8 cellular contexts compared by ENCODE assay signal in genomic region chr16:2195316-2196161, GRCh38. TPM values are rescaled to one million over a fixed set of nuclear protein-coding genes. Genes with fewer than 3 reads are reported as not detected.
A peak's percentile ranks its signal among the peaks of the same experiment; 100 is the strongest.
DNase-seq lines count a peak whose midpoint lies in the region; ATAC-seq and TF ChIP-seq lines count a peak whose summit lies in the region.

No MANE protein-coding gene starts in this region.

- H3K27ac Mint-ChIP-seq in activated CD4-positive, alpha-beta T cell treated with anti-CD3 and anti-CD28 coated beads for 36 hours = no peak overlapping the region
- H3K27ac Mint-ChIP-seq in activated B cell treated with CpG ODN at 0.5 μM for 24 hours = no peak overlapping the region
- no peak overlapping the region for H3K27ac Mint-ChIP-seq in stimulated activated memory B cell treated with anti-CD40 and anti-IgM and Interleukin-4, amounts not matched to agents 10 μg/mL and 1 μg/mL and 100 μg/mL, for 72 hours

- H3K27ac ChIP-seq in iPS-18a (ENCODE audit: low read length) = no peak overlapping the region

- H3K4me3 ChIP-seq in iPS-18a (ENCODE audit: low read length) = peak overlapping the region; percentile 58

- peak overlapping the region; percentile 26 for H3K4me3 Mint-ChIP-seq in activated CD4-positive, alpha-beta T cell treated with anti-CD3 and anti-CD28 coated beads for 36 hours
- H3K4me3 Mint-ChIP-seq in activated B cell treated with CpG ODN at 0.5 μM for 24 hours = peak overlapping the region; percentile 52
- H3K4me3 Mint-ChIP-seq in stimulated activated memory B cell treated with anti-CD40 and anti-IgM and Interleukin-4, amounts not matched to agents 10 μg/mL and 1 μg/mL and 100 μg/mL, for 72 hours = peak overlapping the region; percentile 50

- H3K27me3 ChIP-seq in iPS-18a (ENCODE audit: control insufficient read depth, insufficient read depth, low read length) = peaks cover 42% of the 10 kb centered on the region

- no peak overlapping the region for H3K9ac ChIP-seq in iPS-18a (ENCODE audit: low read length)

- intact Hi-C loops in activated CD4-positive, alpha-beta T cell treated with anti-CD3 and anti-CD28 coated beads for 36 hours (cut with DNase I, micrococcal nuclease) = loop anchor here in 1 of 2 experiments (1.0 to 5.0 kb wide), 3 partner anchors 28 to 306 kb away; partner anchors contain the start of gene E4F1
- intact Hi-C loops in activated B cell treated with CpG ODN at 0.5 μM for 24 hours (cut with micrococcal nuclease) = loop anchor here (1.0 kb wide), 4 partner anchors 56 to 306 kb away; partner anchors contain the start of genes ABCA3 and ECI1

- DNase-seq in activated CD4-positive, alpha-beta T cell treated with anti-CD3 and anti-CD28 coated beads for 36 hours = no peak
- DNase-seq in activated CD4-positive, alpha-beta T cell treated with anti-CD3 and anti-CD28 coated beads for 48 hours = no peak
- DNase-seq in activated B cell treated with CpG ODN at 0.5 μM for 24 hours = no peak
- no peak for DNase-seq in HPDE6-E6E7 (ENCODE audit: extremely low spot score)

- peaks cover 5% of the 10 kb centered on the region for H3K4me1 Mint-ChIP-seq in activated CD4-positive, alpha-beta T cell treated with anti-CD3 and anti-CD28 coated beads for 36 hours
- H3K4me1 Mint-ChIP-seq in activated B cell treated with CpG ODN at 0.5 μM for 24 hours = peaks cover 8% of the 10 kb centered on the region
- H3K4me1 Mint-ChIP-seq in stimulated activated memory B cell treated with anti-CD40 and anti-IgM and Interleukin-4, amounts not matched to agents 10 μg/mL and 1 μg/mL and 100 μg/mL, for 72 hours = peaks cover 17% of the 10 kb centered on the region

- H3K36me3 ChIP-seq in iPS-18a (ENCODE audit: control insufficient read depth, low read depth, low read length) = no peaks in the 10 kb centered on the region

- H3K4me1 ChIP-seq in iPS-18a (ENCODE audit: control insufficient read depth, low read depth, low read length) = peaks cover 2% of the 10 kb centered on the region

- no peaks in the 10 kb centered on the region for H3K9me3 Mint-ChIP-seq in activated CD4-positive, alpha-beta T cell treated with anti-CD3 and anti-CD28 coated beads for 36 hours (ENCODE audit: low read depth)
- H3K9me3 Mint-ChIP-seq in activated B cell treated with CpG ODN at 0.5 μM for 24 hours = no peaks in the 10 kb centered on the region
- no peaks in the 10 kb centered on the region for H3K9me3 Mint-ChIP-seq in stimulated activated memory B cell treated with anti-CD40 and anti-IgM and Interleukin-4, amounts not matched to agents 10 μg/mL and 1 μg/mL and 100 μg/mL, for 72 hours

- TF ChIP-seq CTCF in activated B cell treated with CpG ODN at 0.5 μM for 24 hours (IDR thresholded peaks at IDR 0.05) = no peak

- H3K36me3 Mint-ChIP-seq in activated CD4-positive, alpha-beta T cell treated with anti-CD3 and anti-CD28 coated beads for 36 hours (ENCODE audit: low read depth) = no peaks in the 10 kb centered on the region
- H3K36me3 Mint-ChIP-seq in activated B cell treated with CpG ODN at 0.5 μM for 24 hours (ENCODE audit: low read depth) = no peaks in the 10 kb centered on the region
- H3K36me3 Mint-ChIP-seq in stimulated activated memory B cell treated with anti-CD40 and anti-IgM and Interleukin-4, amounts not matched to agents 10 μg/mL and 1 μg/mL and 100 μg/mL, for 72 hours = no peaks in the 10 kb centered on the region

- CTCF ChIA-PET in activated CD4-positive, alpha-beta T cell treated with anti-CD3 and anti-CD28 coated beads for 36 hours (lab: Charles Lee) = interaction anchor here (0.6 to 1.9 kb wide), 8 partner anchors 8 to 306 kb away, joined by 3 to 9 read pairs (median 4); partner anchors contain the start of genes ECI1 and PGP
- CTCF ChIA-PET in activated B cell treated with CpG ODN at 0.5 μM for 24 hours (lab: Charles Lee) = interaction anchor here (0.6 to 2.1 kb wide), 8 partner anchors 9 to 307 kb away, joined by 3 to 34 read pairs (median 3); partner anchors contain the start of gene ECI1

- H3K27me3 Mint-ChIP-seq in activated CD4-positive, alpha-beta T cell treated with anti-CD3 and anti-CD28 coated beads for 36 hours = peaks cover 23% of the 10 kb centered on the region
- H3K27me3 Mint-ChIP-seq in activated B cell treated with CpG ODN at 0.5 μM for 24 hours = peaks cover 21% of the 10 kb centered on the region
- peaks cover 68% of the 10 kb centered on the region for H3K27me3 Mint-ChIP-seq in stimulated activated memory B cell treated with anti-CD40 and anti-IgM and Interleukin-4, amounts not matched to agents 10 μg/mL and 1 μg/mL and 100 μg/mL, for 72 hours

- POLR2A ChIA-PET in activated CD4-positive, alpha-beta T cell treated with anti-CD3 and anti-CD28 coated beads for 36 hours (lab: Charles Lee) = interaction anchor here (0.6 to 1.5 kb wide), 3 partner anchors 19 to 235 kb away, joined by 3 to 9 read pairs (median 4); partner anchors contain the start of genes PGP and TRAF7
- POLR2A ChIA-PET in activated B cell treated with CpG ODN at 0.5 μM for 24 hours (lab: Charles Lee) = interaction anchor here (0.9 to 5.3 kb wide), 4 partner anchors 40 to 305 kb away, joined by 4 to 26 read pairs (median 10); partner anchors contain the start of genes ECI1, RPS2 and TRAF7

- H3K9me3 ChIP-seq in iPS-18a (ENCODE audit: control insufficient read depth, low read depth, low read length) = no peaks in the 10 kb centered on the region

- ATAC-seq in activated CD4-positive, alpha-beta T cell treated with anti-CD3 and anti-CD28 coated beads for 36 hours = peak; percentile 38
- ATAC-seq in activated B cell treated with CpG ODN at 0.5 μM for 24 hours (ENCODE audit: low read depth) (peak; percentile 11), HG03521 (IDR thresholded peaks at IDR 0.05; ENCODE audit: unreplicated experiment) (no peak), HG02798 (IDR thresholded peaks at IDR 0.05; ENCODE audit: poor library complexity, unreplicated experiment) (no peak)
- ATAC-seq in stimulated activated memory B cell treated with anti-CD40 and anti-IgM and Interleukin-4, amounts not matched to agents 10 μg/mL and 1 μg/mL and 100 μg/mL, for 72 hours = peak; percentile 14

RNA-seq across cellular contexts. Expression of gene CASKIN1, which starts 0.9 kb away (rescaled TPM):
- total RNA-seq in activated CD4-positive, alpha-beta T cell treated with anti-CD3 and anti-CD28 coated beads for 36 hours = 1 to 10 TPM in 1 of 2 experiments, under 1 TPM in 1; 0.98 to 1.3 TPM
- total RNA-seq in activated B cell treated with CpG ODN at 0.5 μM for 24 hours = not detected in 2 replicates

RNA-seq across cellular contexts. Expression of gene MLST8, which starts 9.7 kb away (rescaled TPM):
- total RNA-seq in activated CD4-positive, alpha-beta T cell treated with anti-CD3 and anti-CD28 coated beads for 36 hours = 10 to 100 TPM; 61.3 to 76.1 TPM
- 35.7 and 38.7 TPM in 2 replicates for total RNA-seq in activated B cell treated with CpG ODN at 0.5 μM for 24 hours

RNA-seq across cellular contexts. Expression of gene BRICD5, which starts 15.1 kb away (rescaled TPM):
- total RNA-seq in activated CD4-positive, alpha-beta T cell treated with anti-CD3 and anti-CD28 coated beads for 36 hours = 1 to 10 TPM; 8.0 to 8.8 TPM
- total RNA-seq in activated B cell treated with CpG ODN at 0.5 μM for 24 hours = 4.9 and 5.1 TPM in 2 replicates

RNA-seq across cellular contexts. Expression of gene PGP, which starts 19.1 kb away (rescaled TPM):
- total RNA-seq in activated CD4-positive, alpha-beta T cell treated with anti-CD3 and anti-CD28 coated beads for 36 hours = 10 to 100 TPM; 11.5 to 15.0 TPM
- total RNA-seq in activated B cell treated with CpG ODN at 0.5 μM for 24 hours = 9.9 and 10.4 TPM in 2 replicates

RNA-seq across cellular contexts. Expression of gene E4F1, which starts 27.9 kb away (rescaled TPM):
- 10 to 100 TPM; 18.0 to 18.6 TPM for total RNA-seq in activated CD4-positive, alpha-beta T cell treated with anti-CD3 and anti-CD28 coated beads for 36 hours
- 29.9 and 31.3 TPM in 2 replicates for total RNA-seq in activated B cell treated with CpG ODN at 0.5 μM for 24 hours

Comparison
In these comparisons a context has a peak if more than half of its experiments do, and no peak if none do; other contexts are left out.
1. ATAC-seq: peak in activated CD4-positive, alpha-beta T cell treated with anti-CD3 and anti-CD28 coated beads for 36 hours (single experiment), activated B cell treated with CpG ODN at 0.5 μM for 24 hours (single experiment) and stimulated activated memory B cell treated with anti-CD40 and anti-IgM and Interleukin-4, amounts not matched to agents 10 μg/mL and 1 μg/mL and 100 μg/mL, for 72 hours (single experiment); none in HG03521 (single experiment) and HG02798 (single experiment).
2. Peak in every context shown above with its lines, with median percentiles within 50 percentile points of each other: H3K4me3 Mint-ChIP-seq.